In the genomic region with DNA sequence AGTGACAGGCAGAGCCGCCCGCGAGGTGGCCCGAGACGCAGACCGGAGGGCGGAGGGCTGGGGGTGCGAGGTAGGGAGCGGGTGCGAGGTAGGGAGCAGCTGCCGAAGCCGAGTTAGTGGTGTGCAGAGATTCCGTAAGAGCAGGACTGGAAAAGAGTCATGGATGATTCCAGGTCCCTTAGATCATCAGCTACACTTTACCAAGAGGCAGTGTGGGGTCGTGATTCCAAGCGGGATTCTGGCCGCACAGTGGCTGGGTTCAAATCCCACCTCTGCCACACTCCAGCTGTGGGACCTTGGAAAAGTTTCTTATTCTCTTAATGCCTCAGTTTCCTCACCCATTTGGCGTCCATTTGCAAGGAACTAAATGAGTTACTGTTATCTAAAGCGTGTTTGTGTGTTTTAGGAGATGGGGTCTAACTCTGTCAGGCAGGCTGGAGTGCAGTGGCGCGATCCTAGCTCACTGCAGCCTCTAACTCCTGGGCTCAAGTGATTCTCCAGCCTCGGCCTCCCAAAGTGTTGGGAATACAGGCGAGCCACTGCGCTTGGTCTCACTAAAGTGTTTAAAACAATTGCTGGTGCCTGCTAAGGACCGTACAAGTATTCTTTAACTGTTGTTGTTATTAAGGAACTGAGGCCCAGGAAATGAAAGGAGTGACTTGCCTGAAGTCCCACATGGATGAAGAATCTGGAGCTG, we compare ENCODE assay signal across 8 cellular contexts. TPM values are rescaled to one million over a fixed set of nuclear protein-coding genes. Genes with fewer than 3 reads are reported as not detected.
DNase-seq lines count a peak whose midpoint lies in the region; ATAC-seq and TF ChIP-seq lines count a peak whose summit lies in the region.

No MANE protein-coding gene starts in this region.

- H3K4me3 Mint-ChIP-seq in T-cell: peak overlapping the region; percentile 96 to 98 (median 96)

- no peak for TF ChIP-seq POLR2A in sigmoid colon (IDR thresholded peaks at IDR 0.05)

- H3K9me3 Mint-ChIP-seq in T-cell: no peaks in the 10 kb centered on the region

- TF ChIP-seq EP300 in sigmoid colon (IDR thresholded peaks at IDR 0.05): no peak

- peaks cover 39 to 42% (median 41%) of the 10 kb centered on the region in 3 donors for H3K4me1 Mint-ChIP-seq in T-cell

- ATAC-seq in T-cell (replicated peaks in 1 of 4): no peak
- ATAC-seq in foreskin keratinocyte: no peak
- no peak for ATAC-seq in GM21515 (IDR thresholded peaks at IDR 0.05; ENCODE audit: unreplicated experiment)
- ATAC-seq in GM18511 (IDR thresholded peaks at IDR 0.05; ENCODE audit: unreplicated experiment): no peak

- POLR2A ChIA-PET in T-cell (lab: Charles Lee): interaction anchor here in 1 of 2 donors (0.5 kb wide), 1 partner anchor 323 kb away, joined by 3 read pairs; no protein-coding TSS in a partner anchor

- no peak for DNase-seq in GM12864 (ENCODE audit: low read depth)
- DNase-seq in T-cell: no peak
- DNase-seq in foreskin keratinocyte: no peak
- DNase-seq in sigmoid colon: no peak
- DNase-seq in central memory CD4-positive, alpha-beta T cell: no peak
- no peak for DNase-seq in GM20000 (ENCODE audit: low spot score)

- CTCF ChIA-PET in T-cell (lab: Charles Lee): interaction anchor here in 1 of 2 donors (1.0 kb wide), 1 partner anchor 220 kb away, joined by 4 read pairs; no protein-coding TSS in a partner anchor

- H3K27me3 ChIP-seq in foreskin keratinocyte (no peaks in the 10 kb centered on the region), sigmoid colon (no peaks in the 10 kb centered on the region)

- no peaks in the 10 kb centered on the region for H3K9me3 ChIP-seq in sigmoid colon

- H3K27me3 Mint-ChIP-seq in T-cell: no peaks in the 10 kb centered on the region

- peaks cover 3% of the 10 kb centered on the region for H3K36me3 Mint-ChIP-seq in T-cell

- intact Hi-C loops in sigmoid colon (cut with DNase I): loop anchor here (1.0 to 5.0 kb wide), 3 partner anchors 23 to 317 kb away; a partner anchor contains a TSS

- peak overlapping the region; percentile 91 to 98 for H3K27ac Mint-ChIP-seq in T-cell

- peaks cover 0 to 10% (median 0%) of the 10 kb centered on the region in 4 donors for H3K36me3 ChIP-seq in sigmoid colon

- H3K27ac ChIP-seq in foreskin keratinocyte: peak overlapping the region; percentile 86
- peak overlapping the region; percentile 94 to 98 (median 95) for H3K27ac ChIP-seq in sigmoid colon

- TF ChIP-seq CTCF in GM12864 (IDR thresholded peaks at IDR 0.05; ENCODE audit: low read depth, low read length, missing control alignments): no peak
- no peak for TF ChIP-seq CTCF in foreskin keratinocyte (conservative IDR thresholded peaks at IDR 0.05)
- TF ChIP-seq CTCF in sigmoid colon (IDR thresholded peaks at IDR 0.05): no peak
- no peak for TF ChIP-seq CTCF in GM20000 (IDR thresholded peaks at IDR 0.05; ENCODE audit: extremely low read depth, missing control alignments)

- WGBS in sigmoid colon, 2 donors: 23 to 29% methylated on average over 24 of the region's 24 CpGs

- H3K4me3 ChIP-seq in GM12864 (ENCODE audit: low read depth, low read length) (peak overlapping the region; percentile 94), sigmoid colon (peak overlapping the region; percentile 71 to 93 (median 87))

- H3K4me1 ChIP-seq in foreskin keratinocyte (no peaks in the 10 kb centered on the region), sigmoid colon (peaks cover 0 to 30% (median 22%) of the 10 kb centered on the region in 4 donors)

RNA-seq across cellular contexts. Expression of a gene that starts 1.1 kb away (rescaled TPM):
- total RNA-seq in T-cell (100 to 1,000 TPM in 3 of 5 donors, 10 to 100 TPM in 2; 97.2 to 110 (median 103) TPM), foreskin keratinocyte (217 and 239 TPM in 2 replicates), sigmoid colon (100 to 1,000 TPM; 170 to 377 (median 267) TPM)
- polyA plus RNA-seq in foreskin keratinocyte (365 and 389 TPM in 2 replicates), sigmoid colon (100 to 1,000 TPM; 397 to 979 (median 712) TPM)

RNA-seq across cellular contexts. Expression of a gene that starts 24.9 kb away (rescaled TPM):
- total RNA-seq in T-cell (10 to 100 TPM; 16.3 to 23.3 (median 20.2) TPM), foreskin keratinocyte (18.5 and 19.2 TPM in 2 replicates), sigmoid colon (10 to 100 TPM; 20.1 to 22.1 (median 20.8) TPM)
- polyA plus RNA-seq in foreskin keratinocyte (16.6 and 17.7 TPM in 2 replicates), sigmoid colon (10 to 100 TPM; 14.8 to 24.0 (median 15.6) TPM)

RNA-seq across cellular contexts. Expression of a gene that starts 57.0 kb away (rescaled TPM):
- total RNA-seq in T-cell: under 1 TPM in 1 of 5 donors, not detected in 4; 0.09 TPM
- 1.1 and 3.0 TPM in 2 replicates for total RNA-seq in foreskin keratinocyte
- 0.62 and 2.0 TPM in 2 replicates for polyA plus RNA-seq in foreskin keratinocyte
- 10 to 100 TPM in 3 of 4 donors, 1 to 10 TPM in 1; 7.6 to 38.8 (median 13.6) TPM for total RNA-seq in sigmoid colon
- polyA plus RNA-seq in sigmoid colon: 10 to 100 TPM in 1 of 3 donors, 1 to 10 TPM in 2; 6.2 to 22.2 (median 7.2) TPM
